In the genomic region with DNA sequence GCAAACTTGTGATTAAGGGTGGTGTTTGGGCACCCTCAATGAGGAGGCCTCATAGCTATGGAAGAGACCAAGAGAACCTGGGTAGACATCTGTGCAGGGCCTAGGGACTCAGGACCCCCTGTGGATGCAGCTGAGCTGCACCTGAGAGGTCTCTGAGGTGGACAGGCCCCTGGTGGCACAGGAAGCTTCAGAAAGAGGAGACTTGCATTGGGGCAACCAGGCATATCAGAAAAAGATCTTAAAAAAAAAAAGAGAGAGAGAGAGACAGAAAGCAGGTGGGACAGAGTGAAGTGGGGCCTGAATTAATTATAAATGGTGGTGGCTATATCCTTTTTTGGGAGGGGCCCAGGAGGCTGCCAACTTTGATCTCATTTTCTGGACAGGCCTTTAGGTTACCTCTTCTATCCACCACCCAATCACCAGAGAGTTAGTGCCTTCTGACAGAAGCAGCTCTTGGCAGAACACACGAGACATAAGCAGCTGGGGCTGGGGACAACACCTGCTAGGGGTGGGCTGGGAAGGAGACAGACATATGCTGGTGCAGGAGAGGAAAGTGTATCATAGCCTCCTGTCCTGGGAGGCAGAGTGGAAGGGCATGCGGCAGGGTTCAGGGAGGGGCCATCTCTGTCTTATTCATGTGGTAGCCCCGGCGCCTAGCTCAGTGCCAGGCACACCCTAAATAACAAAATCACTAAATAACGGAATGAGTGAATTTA, we compare ENCODE assay signal across 8 cellular contexts. TPM values are rescaled to one million over a fixed set of nuclear protein-coding genes. Genes with fewer than 3 reads are reported as not detected.
DNase-seq lines count a peak whose midpoint lies in the region; ATAC-seq and TF ChIP-seq lines count a peak whose summit lies in the region.

No MANE protein-coding gene starts in this region.

- peak overlapping the region; percentile 98 for H3K27ac ChIP-seq in cingulate gyrus (ENCODE audit: low read depth, low read length)
- peak overlapping the region; percentile 76 to 100 for H3K27ac ChIP-seq in ovary

- peak overlapping the region; percentile 17 for H3K4me3 ChIP-seq in ovary

- no peaks in the 10 kb centered on the region for H3K27me3 ChIP-seq in ovary

- no peak for TF ChIP-seq CTCF in ovary (IDR thresholded peaks at IDR 0.05)

- no peak for ATAC-seq in HG02885 (IDR thresholded peaks at IDR 0.05; ENCODE audit: poor library complexity, unreplicated experiment)

- intact Hi-C loops in ovary (cut with DNase I), result loop anchor here (2.0 to 5.0 kb wide), 4 partner anchors 47 to 62 kb away; partner anchors contain the start of gene CTDSP2 (in 2 of the 4)

- H3K4me1 ChIP-seq in ovary (ENCODE audit: insufficient read depth), result peaks cover 55% of the 10 kb centered on the region

- DNase-seq in DMS 273 treated with DMSO at 0.1 percent for 48 hours (lab: John Stamatoyannopoulos, UW), result peak; percentile 92
- peak; percentile 89 for DNase-seq in NCI-H2171 (lab: John Stamatoyannopoulos, UW)
- peak in 2 of 5 donors; percentile 34 to 45 for DNase-seq in ovary
- DNase-seq in OCI-M1 (lab: John Stamatoyannopoulos, UW), result no peak
- DNase-seq in amniotic stem cell (lab: John Stamatoyannopoulos, UW), result no peak
- DNase-seq in stimulated activated CD4-positive, alpha-beta T cell treated with anti-CD3 and anti-CD28 coated beads, Interleukin-1b, Interleukin-23, amount 100 ng/mL, for 48 hours, result no peak

- 63 to 73% (median 73%) methylated on average over 5 of the region's 5 CpGs for WGBS in ovary, 3 donors

- TF ChIP-seq POLR2A in ovary (IDR thresholded peaks at IDR 0.05), result no peak

- H3K36me3 ChIP-seq in ovary, result no peaks in the 10 kb centered on the region

- no peaks in the 10 kb centered on the region for H3K9me3 ChIP-seq in ovary

- TF ChIP-seq EP300 in ovary (IDR thresholded peaks at IDR 0.05), result no peak

RNA-seq across cellular contexts. Expression of gene ATP23, which starts 46.6 kb away (rescaled TPM):
- total RNA-seq in ovary, result 1 to 10 TPM; 2.7 to 5.5 (median 5.1) TPM
- polyA plus RNA-seq in ovary, result 1 to 10 TPM; 3.6 to 4.0 TPM

RNA-seq across cellular contexts. Expression of gene CTDSP2, which starts 48.2 kb away (rescaled TPM):
- 100 to 1,000 TPM in 6 of 7 donors, 10 to 100 TPM in 1; 73.1 to 212 (median 189) TPM for total RNA-seq in ovary
- 100 to 1,000 TPM in 1 of 2 donors, 10 to 100 TPM in 1; 94.8 to 165 TPM for polyA plus RNA-seq in ovary

Comparison
In these comparisons a context has a peak if more than half of its experiments do, and no peak if none do; other contexts are left out.
1. DNase-seq: peak in DMS 273 treated with DMSO at 0.1 percent for 48 hours (single experiment) and NCI-H2171 (single experiment); none in OCI-M1 (single experiment), amniotic stem cell (single experiment) and stimulated activated CD4-positive, alpha-beta T cell treated with anti-CD3 and anti-CD28 coated beads, Interleukin-1b, Interleukin-23, amount 100 ng/mL, for 48 hours (single experiment).